In genomic region chr11:104892723-104893511, GRCh38 we compare ENCODE assay signal across 16 cellular contexts. TPM values are rescaled to one million over a fixed set of nuclear protein-coding genes. Genes with fewer than 3 reads are reported as not detected.
DNase-seq lines count a peak whose midpoint lies in the region; ATAC-seq and TF ChIP-seq lines count a peak whose summit lies in the region.
"Had no signal": no experiment of that assay in that cellular context is flagged by ENCODE, and none has a peak within 500 bp of the region (broad histone marks: within the 10 kb centered on the region; RNA-seq: fewer than 3 reads in every experiment).

No MANE protein-coding gene starts in this region.

- no peak overlapping the region for H3K27ac Mint-ChIP-seq in activated naive CD4-positive, alpha-beta T cell treated with anti-CD3 and anti-CD28 coated beads for 36 hours
- H3K27ac Mint-ChIP-seq: activated CD4-positive, alpha-beta memory T cell treated with anti-CD3 and anti-CD28 coated beads for 36 hours; stimulated activated effector memory CD8-positive, alpha-beta T cell treated with anti-CD3 and anti-CD28 coated beads, Interleukin-12 subunit alpha, Interleukin-12 subunit beta, amount 100 ng/mL, for 72 hours; T-cell had no signal

- no peaks in the 10 kb centered on the region for H3K27me3 ChIP-seq in left lung
- no peaks in the 10 kb centered on the region for H3K27me3 ChIP-seq in tibial artery
- H3K27me3 ChIP-seq: BLaER1, transverse colon had no signal

- peak; percentile 51 for DNase-seq in LHCN-M2 (ENCODE audit: low read depth)
- peak; percentile 12 for DNase-seq in cerebellar cortex (ENCODE audit: low spot score)
- no peak for DNase-seq in left lung
- no peak for DNase-seq in tibial artery
- no peak for DNase-seq in activated naive CD4-positive, alpha-beta T cell treated with anti-CD3 and anti-CD28 coated beads for 36 hours
- DNase-seq in NCI-H1694 (lab: John Stamatoyannopoulos, UW), result no peak
- no peak for DNase-seq in NCI-H526 (lab: John Stamatoyannopoulos, UW)
- DNase-seq: activated CD4-positive, alpha-beta memory T cell treated with anti-CD3 and anti-CD28 coated beads for 36 hours; DMS 273 treated with DMSO at 0.1 percent for 48 hours; T-cell; transverse colon had no signal

- TF ChIP-seq CTCF in left lung (IDR thresholded peaks at IDR 0.05) (no peak), tibial artery (IDR thresholded peaks at IDR 0.05) (no peak)

- intact Hi-C loops in left lung (cut with DNase I), result no loop called here
- intact Hi-C loops in tibial artery (cut with DNase I; ENCODE audit: low total_unique reads), result no loop called here
- intact Hi-C loops in activated naive CD4-positive, alpha-beta T cell treated with anti-CD3 and anti-CD28 coated beads for 36 hours (cut with micrococcal nuclease), result no loop called here

- H3K27me3 Mint-ChIP-seq in activated naive CD4-positive, alpha-beta T cell treated with anti-CD3 and anti-CD28 coated beads for 36 hours (ENCODE audit: low read depth), result no peaks in the 10 kb centered on the region
- H3K27me3 Mint-ChIP-seq: activated CD4-positive, alpha-beta memory T cell treated with anti-CD3 and anti-CD28 coated beads for 36 hours; IgD-negative memory B cell; T-cell had no signal

- H3K4me3 ChIP-seq in left lung, result no peak overlapping the region
- no peak overlapping the region for H3K4me3 ChIP-seq in tibial artery
- H3K4me3 ChIP-seq: BLaER1, transverse colon had no signal

- H3K36me3 Mint-ChIP-seq in activated naive CD4-positive, alpha-beta T cell treated with anti-CD3 and anti-CD28 coated beads for 36 hours (ENCODE audit: low read depth), result no peaks in the 10 kb centered on the region
- H3K36me3 Mint-ChIP-seq: activated CD4-positive, alpha-beta memory T cell treated with anti-CD3 and anti-CD28 coated beads for 36 hours; stimulated activated effector memory CD8-positive, alpha-beta T cell treated with anti-CD3 and anti-CD28 coated beads, Interleukin-12 subunit alpha, Interleukin-12 subunit beta, amount 100 ng/mL, for 72 hours; T-cell had no signal

- H3K4me1 ChIP-seq in left lung, result no peaks in the 10 kb centered on the region
- peaks cover 0 to 51% (median 14%) of the 10 kb centered on the region in 4 donors for H3K4me1 ChIP-seq in tibial artery
- H3K4me1 ChIP-seq: BLaER1 had no signal

- peaks cover 8% of the 10 kb centered on the region for H3K4me1 Mint-ChIP-seq in activated naive CD4-positive, alpha-beta T cell treated with anti-CD3 and anti-CD28 coated beads for 36 hours (ENCODE audit: low read depth)

- H3K36me3 ChIP-seq in left lung (no peaks in the 10 kb centered on the region), tibial artery (peaks cover 8 to 26% (median 14%) of the 10 kb centered on the region in 3 donors)
- H3K36me3 ChIP-seq: BLaER1, transverse colon had no signal

- CTCF ChIA-PET in activated naive CD4-positive, alpha-beta T cell treated with anti-CD3 and anti-CD28 coated beads for 36 hours (lab: Charles Lee), result no interaction called here

- ATAC-seq in left lung, result no peak
- ATAC-seq: stimulated activated effector memory CD8-positive, alpha-beta T cell treated with anti-CD3 and anti-CD28 coated beads, Interleukin-12 subunit alpha, Interleukin-12 subunit beta, amount 100 ng/mL, for 72 hours; T-cell had no signal

- H3K4me3 Mint-ChIP-seq in activated naive CD4-positive, alpha-beta T cell treated with anti-CD3 and anti-CD28 coated beads for 36 hours, result no peak overlapping the region
- H3K4me3 Mint-ChIP-seq: activated CD4-positive, alpha-beta memory T cell treated with anti-CD3 and anti-CD28 coated beads for 36 hours; IgD-negative memory B cell; stimulated activated effector memory CD8-positive, alpha-beta T cell treated with anti-CD3 and anti-CD28 coated beads, Interleukin-12 subunit alpha, Interleukin-12 subunit beta, amount 100 ng/mL, for 72 hours; T-cell had no signal

- H3K9me3 Mint-ChIP-seq in activated naive CD4-positive, alpha-beta T cell treated with anti-CD3 and anti-CD28 coated beads for 36 hours, result no peaks in the 10 kb centered on the region
- H3K9me3 Mint-ChIP-seq: activated CD4-positive, alpha-beta memory T cell treated with anti-CD3 and anti-CD28 coated beads for 36 hours; IgD-negative memory B cell; stimulated activated effector memory CD8-positive, alpha-beta T cell treated with anti-CD3 and anti-CD28 coated beads, Interleukin-12 subunit alpha, Interleukin-12 subunit beta, amount 100 ng/mL, for 72 hours; T-cell had no signal

- H3K27ac ChIP-seq in left lung, result peak overlapping the region; percentile 5 to 10
- peak overlapping the region; percentile 21 to 28 for H3K27ac ChIP-seq in tibial artery
- H3K27ac ChIP-seq: BLaER1, transverse colon, VCaP had no signal

- H3K9me3 ChIP-seq in left lung (no peaks in the 10 kb centered on the region), tibial artery (no peaks in the 10 kb centered on the region)
- H3K9me3 ChIP-seq: BLaER1, transverse colon had no signal

RNA-seq across cellular contexts. Expression of gene CASP12, which starts 5.3 kb away (rescaled TPM):
- total RNA-seq in LHCN-M2 (2014; rRNA removed), result 0.13 TPM in 1 of 2 replicates, not detected in the other
- not detected for polyA plus RNA-seq in LHCN-M2 (2012)
- total RNA-seq in left lung, result 1 to 10 TPM in 1 of 2 donors, under 1 TPM in 1; 0.61 to 1.2 TPM
- total RNA-seq in activated naive CD4-positive, alpha-beta T cell treated with anti-CD3 and anti-CD28 coated beads for 36 hours, result not detected
- total RNA-seq: activated CD4-positive, alpha-beta memory T cell treated with anti-CD3 and anti-CD28 coated beads for 36 hours; kidney epithelial cell; T-cell had no signal
- polyA plus RNA-seq: IgD-negative memory B cell had no signal

Comparison
In these comparisons a context has a peak if more than half of its experiments do, and no peak if none do; other contexts are left out.
1. DNase-seq: peak in LHCN-M2 (single experiment) and cerebellar cortex (single experiment); none in left lung (0 of 2), tibial artery (0 of 2), activated naive CD4-positive, alpha-beta T cell treated with anti-CD3 and anti-CD28 coated beads for 36 hours (single experiment), NCI-H1694 (single experiment) and NCI-H526 (0 of 2).